9 cellular contexts compared by ENCODE assay signal in genomic region chr20:46767127-46767761, GRCh38. TPM values are rescaled to one million over a fixed set of nuclear protein-coding genes. Genes with fewer than 3 reads are reported as not detected.
A peak's percentile ranks its signal among the peaks of the same experiment; 100 is the strongest.
DNase-seq lines count a peak whose midpoint lies in the region; ATAC-seq and TF ChIP-seq lines count a peak whose summit lies in the region.
"Had no signal": no experiment of that assay in that cellular context is flagged by ENCODE, and none has a peak within 500 bp of the region (broad histone marks: within the 10 kb centered on the region; RNA-seq: fewer than 3 reads in every experiment).

No MANE protein-coding gene starts in this region.

- intact Hi-C loops in activated CD8-positive, alpha-beta T cell treated with anti-CD3 and anti-CD28 coated beads for 36 hours (cut with micrococcal nuclease), result no loop called here
- intact Hi-C loops in left colon (cut with DNase I, micrococcal nuclease), result no loop called here

- POLR2A ChIA-PET in activated CD8-positive, alpha-beta T cell treated with anti-CD3 and anti-CD28 coated beads for 36 hours (lab: Charles Lee), result no interaction called here

- CTCF ChIA-PET in activated CD8-positive, alpha-beta T cell treated with anti-CD3 and anti-CD28 coated beads for 36 hours (lab: Charles Lee), result interaction anchor here (1.8 to 2.0 kb wide), 2 partner anchors 9 to 12 kb away, joined by 5 to 6 read pairs; no protein-coding TSS in a partner anchor

- no peaks in the 10 kb centered on the region for H3K4me1 Mint-ChIP-seq in activated CD8-positive, alpha-beta T cell treated with anti-CD3 and anti-CD28 coated beads for 36 hours (ENCODE audit: low read depth)

- peak; percentile 69 for TF ChIP-seq CTCF in activated CD8-positive, alpha-beta T cell treated with anti-CD3 and anti-CD28 coated beads for 36 hours (IDR thresholded peaks at IDR 0.05)

- in situ Hi-C loops in ACHN (cut with HindIII; ENCODE audit: low pct_ligation_motif_present, low pct_unique_long_range_greater_than_20kb, low sequenced_read_pairs), result loop anchor here (25.0 kb wide), 1 partner anchor 370 kb away; no protein-coding TSS in a partner anchor

- H3K36me3 Mint-ChIP-seq in activated CD8-positive, alpha-beta T cell treated with anti-CD3 and anti-CD28 coated beads for 36 hours (ENCODE audit: low read depth), result no peaks in the 10 kb centered on the region

- no peaks in the 10 kb centered on the region for H3K9me3 Mint-ChIP-seq in activated CD8-positive, alpha-beta T cell treated with anti-CD3 and anti-CD28 coated beads for 36 hours
- H3K9me3 Mint-ChIP-seq: stimulated activated naive CD8-positive, alpha-beta T cell treated with anti-CD3 and anti-CD28 coated beads, Interleukin-15, Interleukin-2, amounts not matched to agents 100 ng/mL and 50 ng/mL, for 24 hours had no signal

- no peak overlapping the region for H3K27ac Mint-ChIP-seq in activated CD8-positive, alpha-beta T cell treated with anti-CD3 and anti-CD28 coated beads for 36 hours
- H3K27ac Mint-ChIP-seq: stimulated activated naive CD8-positive, alpha-beta T cell treated with anti-CD3 and anti-CD28 coated beads, Interleukin-15, Interleukin-2, amounts not matched to agents 100 ng/mL and 50 ng/mL, for 24 hours had no signal

- no peak for ATAC-seq in activated CD8-positive, alpha-beta T cell treated with anti-CD3 and anti-CD28 coated beads for 36 hours
- ATAC-seq in left colon, result peak; percentile 78
- no peak for ATAC-seq in GM19023 (IDR thresholded peaks at IDR 0.05; ENCODE audit: unreplicated experiment)
- no peak for ATAC-seq in HG02884 (IDR thresholded peaks at IDR 0.05; ENCODE audit: unreplicated experiment)
- ATAC-seq in HG03045 (IDR thresholded peaks at IDR 0.05; ENCODE audit: unreplicated experiment), result no peak

- peak; percentile 38 for DNase-seq in ACHN
- peak; percentile 75 for DNase-seq in ELR (ENCODE audit: low read depth)
- DNase-seq in NCI-H146 (lab: John Stamatoyannopoulos, UW), result peak; percentile 91
- peak; percentile 24 for DNase-seq in activated CD8-positive, alpha-beta T cell treated with anti-CD3 and anti-CD28 coated beads for 36 hours
- peak; percentile 33 to 58 for DNase-seq in left colon

- no peak overlapping the region for H3K4me3 Mint-ChIP-seq in activated CD8-positive, alpha-beta T cell treated with anti-CD3 and anti-CD28 coated beads for 36 hours
- H3K4me3 Mint-ChIP-seq: stimulated activated naive CD8-positive, alpha-beta T cell treated with anti-CD3 and anti-CD28 coated beads, Interleukin-15, Interleukin-2, amounts not matched to agents 100 ng/mL and 50 ng/mL, for 24 hours had no signal

- H3K27me3 Mint-ChIP-seq in activated CD8-positive, alpha-beta T cell treated with anti-CD3 and anti-CD28 coated beads for 36 hours, result peaks cover 10% of the 10 kb centered on the region

RNA-seq across cellular contexts. Expression of gene SLC2A10, which starts 57.8 kb away (rescaled TPM):
- not detected for total RNA-seq in activated CD8-positive, alpha-beta T cell treated with anti-CD3 and anti-CD28 coated beads for 36 hours
- 10 to 100 TPM; 29.1 to 29.6 TPM for total RNA-seq in left colon

Comparison
In these comparisons a context has a peak if more than half of its experiments do, and no peak if none do; other contexts are left out.
1. DNase-seq: peak in every context shown above with its lines; median percentile 91 in NCI-H146; 75 in ELR; 46 in left colon; 38 in ACHN; 24 in activated CD8-positive, alpha-beta T cell treated with anti-CD3 and anti-CD28 coated beads for 36 hours.
2. RNA of gene SLC2A10, which starts 57.8 kb away (total RNA-seq): 29.1 to 29.6 TPM in left colon; not detected in activated CD8-positive, alpha-beta T cell treated with anti-CD3 and anti-CD28 coated beads for 36 hours; every median in the first group is over 10 times any median in the second.